Comparison of ENCODE assay signal across 17 cellular contexts in the genomic region with DNA sequence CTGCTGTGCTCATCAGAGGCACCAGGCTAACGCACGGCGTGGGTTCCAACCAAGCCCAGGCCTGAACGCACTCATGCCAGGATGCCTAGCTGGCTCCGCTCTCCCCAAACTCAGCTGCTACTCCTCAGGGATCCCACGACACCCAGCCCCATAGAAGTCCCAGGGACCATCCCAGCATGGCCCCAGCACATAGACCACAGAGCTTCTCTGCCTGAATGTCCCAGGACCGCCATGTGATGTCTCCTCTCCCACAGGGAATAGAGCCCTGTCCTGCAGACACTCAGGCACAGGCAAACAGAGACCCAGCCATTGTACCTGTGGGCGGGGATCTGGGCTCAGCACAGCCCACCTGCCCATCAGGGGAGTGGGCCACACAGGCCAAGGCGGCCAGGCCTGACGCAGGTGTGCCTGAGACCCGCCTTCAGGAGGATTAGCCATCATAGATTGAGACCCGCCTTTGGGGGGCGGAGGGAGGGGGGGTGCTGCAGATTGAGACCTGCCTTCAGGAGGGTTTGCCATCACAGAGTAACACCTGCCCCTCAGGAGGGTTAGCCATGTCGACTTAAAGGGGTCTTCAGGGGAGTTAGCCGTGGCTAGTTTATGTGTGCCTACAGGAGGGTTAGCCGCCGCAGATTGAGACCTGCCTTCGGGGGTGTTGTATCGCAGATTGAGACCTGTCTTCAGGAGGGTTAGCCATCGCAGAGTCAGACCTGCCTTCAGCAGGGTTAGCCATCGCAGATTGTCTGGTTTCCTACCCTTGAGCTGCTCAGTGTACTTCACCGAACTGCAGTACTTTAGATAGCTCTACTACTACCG. TPM values are rescaled to one million over a fixed set of nuclear protein-coding genes. Genes with fewer than 3 reads are reported as not detected.
DNase-seq lines count a peak whose midpoint lies in the region; ATAC-seq and TF ChIP-seq lines count a peak whose summit lies in the region.
"Had no signal": no experiment of that assay in that cellular context is flagged by ENCODE, and none has a peak within 500 bp of the region (broad histone marks: within the 10 kb centered on the region; RNA-seq: fewer than 3 reads in every experiment).

No MANE protein-coding gene starts in this region.

- H3K36me3 ChIP-seq in ascending aorta (no peaks in the 10 kb centered on the region), left lung (no peaks in the 10 kb centered on the region)

- no peaks in the 10 kb centered on the region for H3K27me3 ChIP-seq in ascending aorta
- H3K27me3 ChIP-seq in left lung: no peaks in the 10 kb centered on the region

- H3K27me3 Mint-ChIP-seq in activated T-cell treated with anti-CD3 and anti-CD28 coated beads, Interleukin-2, amount 50 U/mL, for 72 hours (ENCODE audit: low read depth): no peaks in the 10 kb centered on the region

- H3K9me3 ChIP-seq in ascending aorta: no peaks in the 10 kb centered on the region
- H3K9me3 ChIP-seq in left lung: peaks cover 0 to 14% of the 10 kb centered on the region in 2 donors

- DNase-seq in activated T-cell treated with anti-CD3 and anti-CD28 coated beads, Interleukin-2, amount 50 U/mL, for 72 hours: no peak
- DNase-seq in activated T-cell treated with anti-CD3 and anti-CD28 coated beads for 4 hours (no peak), ascending aorta (ENCODE audit: low spot score in 2 of 2) (peak; percentile 6 to 24), left lung (peak; percentile 13 to 53), GDM1 (lab: John Stamatoyannopoulos, UW) (no peak), nucleus accumbens (lab: John Stamatoyannopoulos, UW) (no peak), DMS153 (lab: John Stamatoyannopoulos, UW) (no peak)
- peak; percentile 0 for DNase-seq in stimulated activated naive CD8-positive, alpha-beta T cell treated with anti-CD3 and anti-CD28 coated beads, Interleukin-15, Interleukin-2, amounts not matched to agents 100 U/mL and 50 U/mL, for 24 hours
- DNase-seq: C1 segment of cervical spinal cord, cerebellar nuclear complex, HFFc6, midbrain, NCI-H187, NCI-H510A treated with DMSO at 0.1 percent for 48 hours had no signal

- no peak overlapping the region for H3K4me3 Mint-ChIP-seq in activated T-cell treated with anti-CD3 and anti-CD28 coated beads, Interleukin-2, amount 50 U/mL, for 72 hours
- H3K4me3 Mint-ChIP-seq: activated CD4-positive, alpha-beta T cell treated with anti-CD3 and anti-CD28 coated beads for 36 hours; HFFc6; stimulated activated memory B cell treated with anti-CD40 and anti-IgM and Interleukin-4, amounts not matched to agents 10 μg/mL and 1 μg/mL and 100 μg/mL, for 72 hours had no signal

- H3K27ac Mint-ChIP-seq in activated T-cell treated with anti-CD3 and anti-CD28 coated beads, Interleukin-2, amount 50 U/mL, for 72 hours: peak overlapping the region; percentile 38
- H3K27ac Mint-ChIP-seq: activated CD4-positive, alpha-beta T cell treated with anti-CD3 and anti-CD28 coated beads for 36 hours; HFFc6; stimulated activated memory B cell treated with anti-CD40 and anti-IgM and Interleukin-4, amounts not matched to agents 10 μg/mL and 1 μg/mL and 100 μg/mL, for 72 hours had no signal

- H3K9me3 Mint-ChIP-seq in activated T-cell treated with anti-CD3 and anti-CD28 coated beads, Interleukin-2, amount 50 U/mL, for 72 hours: peaks cover 8 to 11% of the 10 kb centered on the region in 2 donors

- H3K4me3 ChIP-seq in ascending aorta (no peak overlapping the region), left lung (no peak overlapping the region)
- H3K4me3 ChIP-seq: smooth muscle cell had no signal

- H3K27ac ChIP-seq in ascending aorta (no peak overlapping the region), left lung (no peak overlapping the region)

- peaks cover 8 to 18% of the 10 kb centered on the region in 2 donors for H3K36me3 Mint-ChIP-seq in activated T-cell treated with anti-CD3 and anti-CD28 coated beads, Interleukin-2, amount 50 U/mL, for 72 hours (ENCODE audit: insufficient read depth in 2 of 2)
- H3K36me3 Mint-ChIP-seq: stimulated activated memory B cell treated with anti-CD40 and anti-IgM and Interleukin-4, amounts not matched to agents 10 μg/mL and 1 μg/mL and 100 μg/mL, for 72 hours had no signal

- no peak for ATAC-seq in activated T-cell treated with anti-CD3 and anti-CD28 coated beads, Interleukin-2, amount 50 U/mL, for 72 hours (replicated peaks in 1 of 2)
- ATAC-seq in left lung: no peak
- no peak for ATAC-seq in stimulated activated naive CD8-positive, alpha-beta T cell treated with anti-CD3 and anti-CD28 coated beads, Interleukin-15, Interleukin-2, amounts not matched to agents 100 U/mL and 50 U/mL, for 24 hours
- ATAC-seq: activated CD4-positive, alpha-beta T cell treated with anti-CD3 and anti-CD28 coated beads for 36 hours; stimulated activated memory B cell treated with anti-CD40 and anti-IgM and Interleukin-4, amounts not matched to agents 10 μg/mL and 1 μg/mL and 100 μg/mL, for 72 hours had no signal

- H3K4me1 Mint-ChIP-seq in activated T-cell treated with anti-CD3 and anti-CD28 coated beads, Interleukin-2, amount 50 U/mL, for 72 hours (ENCODE audit: low read depth): no peaks in the 10 kb centered on the region
- H3K4me1 Mint-ChIP-seq: activated CD4-positive, alpha-beta T cell treated with anti-CD3 and anti-CD28 coated beads for 36 hours; stimulated activated memory B cell treated with anti-CD40 and anti-IgM and Interleukin-4, amounts not matched to agents 10 μg/mL and 1 μg/mL and 100 μg/mL, for 72 hours had no signal

- no peaks in the 10 kb centered on the region for H3K4me1 ChIP-seq in ascending aorta
- H3K4me1 ChIP-seq in left lung: no peaks in the 10 kb centered on the region

- TF ChIP-seq CTCF in ascending aorta (IDR thresholded peaks at IDR 0.05) (no peak), left lung (IDR thresholded peaks at IDR 0.05) (no peak)

- intact Hi-C loops in ascending aorta (cut with DNase I): no loop called here
- intact Hi-C loops in left lung (cut with DNase I): no loop called here

RNA-seq across cellular contexts. Expression of gene RASGEF1A, which starts 29.0 kb away (rescaled TPM):
- total RNA-seq in activated T-cell treated with anti-CD3 and anti-CD28 coated beads, Interleukin-2, amount 50 U/mL, for 72 hours: 1 to 10 TPM; 1.7 TPM
- total RNA-seq in ascending aorta (not detected), left lung (1 to 10 TPM; 2.0 to 3.1 TPM)
- total RNA-seq: HFFc6 had no signal

Comparison
In these comparisons a context has a peak if more than half of its experiments do, and no peak if none do; other contexts are left out.
1. DNase-seq: peak in ascending aorta (2 of 2), left lung (2 of 2) and stimulated activated naive CD8-positive, alpha-beta T cell treated with anti-CD3 and anti-CD28 coated beads, Interleukin-15, Interleukin-2, amounts not matched to agents 100 U/mL and 50 U/mL, for 24 hours (single experiment); none in activated T-cell treated with anti-CD3 and anti-CD28 coated beads, Interleukin-2, amount 50 U/mL, for 72 hours (0 of 2), activated T-cell treated with anti-CD3 and anti-CD28 coated beads for 4 hours (single experiment), GDM1 (single experiment), nucleus accumbens (0 of 56) and DMS153 (single experiment).